ENCODE assay signal across 29 cellular contexts in genomic region chr3:73667889-73668288, GRCh38. TPM values are rescaled to one million over a fixed set of nuclear protein-coding genes. Genes with fewer than 3 reads are reported as not detected.
"Had no signal": no experiment of that assay in that cellular context is flagged by ENCODE, and none has a peak within 500 bp of the region (broad histone marks: within the 10 kb centered on the region; RNA-seq: fewer than 3 reads in every experiment).

No MANE protein-coding gene starts in this region.

- H3K27ac ChIP-seq: ascending aorta, body of pancreas, SK-N-MC had no signal

- ATAC-seq: activated CD8-positive, alpha-beta T cell treated with anti-CD3 and anti-CD28 coated beads for 36 hours; body of pancreas; Panc1; Right ventricle myocardium inferior; T-cell had no signal

- H3K4me3 ChIP-seq: ascending aorta, body of pancreas, SK-N-MC had no signal

- H3K27me3 ChIP-seq: ascending aorta, body of pancreas had no signal

- DNase-seq: activated CD4-positive, alpha-beta T cell treated with anti-CD3 and anti-CD28 coated beads, Interleukin-2, amount 10 ng/mL, durations not matched to agents 7 days and 5 days; activated CD4-positive, CD25-positive, alpha-beta regulatory T cell; activated CD8-positive, alpha-beta memory T cell treated with anti-CD3 and anti-CD28 coated beads, Interleukin-2, amount 50 U/mL, for 4 hours; activated CD8-positive, alpha-beta T cell treated with anti-CD3 and anti-CD28 coated beads for 36 hours; activated effector memory CD4-positive, alpha-beta T cell treated with Interleukin-2 at 50 U/mL for 16 hours; activated naive CD4-positive, alpha-beta T cell; activated T-cell treated with anti-CD3 and anti-CD28 coated beads, Interleukin-2, amount 50 U/mL, for 1 hour; amniotic stem cell; body of pancreas; MM.1S; NCI-H1105; NCI-H1436; NCI-H187; NCI-H2081; NCI-H510A treated with DMSO at 0.1 percent for 48 hours; NCI-H69; NK-92 treated with Interleukin-12 subunit alpha and Interleukin-12 subunit beta, amount 100 ng/mL, for 24 hours; OCI-M1; RPMI8226; T-cell; T-helper 2 cell; T1000 had no signal

- FAIRE-seq: bronchial epithelial cell, TTC549 had no signal

- H3K36me3 ChIP-seq: ascending aorta had no signal

- H3K9me3 ChIP-seq: ascending aorta, body of pancreas had no signal

RNA-seq across cellular contexts. Expression of gene PDZRN3, which starts 43.1 kb away (rescaled TPM):
- total RNA-seq: activated CD4-positive, alpha-beta T cell treated with anti-CD3 and anti-CD28 coated beads, Interleukin-2, amount 10 ng/mL, durations not matched to agents 7 days and 5 days; activated CD8-positive, alpha-beta T cell treated with anti-CD3 and anti-CD28 coated beads for 36 hours; activated T-helper 1 cell treated with anti-CD3 and anti-CD28 coated beads, Interleukin-12 subunit alpha, Interleukin-12 subunit beta, Interleukin-2, Interleukin-4 antibody, amounts not matched to agents 30 ng/mL and 10 ng/mL and 1 ng/mL, durations not matched to agents 14 hours and 24 hours and 36 hours had no signal
